Comparison of ENCODE assay signal across 9 cellular contexts in genomic region chr12:130856088-130856487, GRCh38.
"Had no signal": no experiment of that assay in that cellular context is flagged by ENCODE, and none has a peak within 500 bp of the region (broad histone marks: within the 10 kb centered on the region; RNA-seq: fewer than 3 reads in every experiment).

No MANE protein-coding gene starts in this region.

- H3K4me3 ChIP-seq: GM23248, GM23338 had no signal

- DNase-seq: GM23248, GOT3, H7, HCEC 1CT, HFFc6 had no signal

- H3K27ac ChIP-seq: GM23248 had no signal

- H3K9ac ChIP-seq: GM23248 had no signal

- H2AFZ ChIP-seq: GM23248, GM23338 had no signal

- H3K4me2 ChIP-seq: GM23338 had no signal

- ATAC-seq: GM23338, HCT116 had no signal

- FAIRE-seq: H1, H54 had no signal
